8 cellular contexts compared by ENCODE assay signal in genomic region chr21:30044447-30045064, GRCh38.
DNase-seq lines count a peak whose midpoint lies in the region; ATAC-seq and TF ChIP-seq lines count a peak whose summit lies in the region.

No MANE protein-coding gene starts in this region.

- no peaks in the 10 kb centered on the region for H3K27me3 Mint-ChIP-seq in HFFc6 (ENCODE audit: insufficient read depth)
- no peaks in the 10 kb centered on the region for H3K27me3 Mint-ChIP-seq in activated B cell treated with CpG ODN at 0.5 μM for 24 hours

- CTCF ChIA-PET in activated B cell treated with CpG ODN at 0.5 μM for 24 hours (lab: Charles Lee) = interaction anchor here (1.1 to 3.0 kb wide), 4 partner anchors 13 to 1043 kb away, joined by 4 to 11 read pairs (median 5); no protein-coding TSS in a partner anchor

- H3K4me1 Mint-ChIP-seq in HFFc6 (ENCODE audit: low read depth) (no peaks in the 10 kb centered on the region), activated B cell treated with CpG ODN at 0.5 μM for 24 hours (no peaks in the 10 kb centered on the region)

- no peak overlapping the region for H3K4me3 ChIP-seq in kidney epithelial cell (ENCODE audit: low read depth, low read length)

- POLR2A ChIA-PET in activated B cell treated with CpG ODN at 0.5 μM for 24 hours (lab: Charles Lee) = no interaction called here

- ATAC-seq in activated B cell treated with CpG ODN at 0.5 μM for 24 hours (ENCODE audit: low read depth) (no peak), GM19397 (IDR thresholded peaks at IDR 0.05; ENCODE audit: unreplicated experiment) (no peak), GM21576 (IDR thresholded peaks at IDR 0.05; ENCODE audit: unreplicated experiment) (no peak), GM18858 (IDR thresholded peaks at IDR 0.05; ENCODE audit: unreplicated experiment) (no peak)

- H3K36me3 Mint-ChIP-seq in HFFc6 (ENCODE audit: low read depth) (no peaks in the 10 kb centered on the region; the same call in 1 of the 2 replicates), activated B cell treated with CpG ODN at 0.5 μM for 24 hours (ENCODE audit: low read depth) (no peaks in the 10 kb centered on the region)

- DNase-seq in COLO829 (ENCODE audit: low spot score) (peak; percentile 40), HFFc6 (no peak), activated B cell treated with CpG ODN at 0.5 μM for 24 hours (no peak), kidney epithelial cell (ENCODE audit: low read depth) (no peak), OCI-M2 (lab: John Stamatoyannopoulos, UW; ENCODE audit: unreplicated experiment) (no peak)

- no peaks in the 10 kb centered on the region for H3K27me3 ChIP-seq in kidney epithelial cell (ENCODE audit: control insufficient read depth, insufficient read depth, low read length)

- H3K9me3 Mint-ChIP-seq in HFFc6 (peaks cover 27% of the 10 kb centered on the region), activated B cell treated with CpG ODN at 0.5 μM for 24 hours (peaks cover 9% of the 10 kb centered on the region)

- no peak overlapping the region for H3K4me3 Mint-ChIP-seq in HFFc6
- no peak overlapping the region for H3K4me3 Mint-ChIP-seq in activated B cell treated with CpG ODN at 0.5 μM for 24 hours

- intact Hi-C loops in activated B cell treated with CpG ODN at 0.5 μM for 24 hours (cut with micrococcal nuclease) = loop anchor here (1.0 to 5.0 kb wide), 2 partner anchors 567 to 1042 kb away; no protein-coding TSS in a partner anchor

- H3K27ac Mint-ChIP-seq in HFFc6 = no peak overlapping the region
- H3K27ac Mint-ChIP-seq in activated B cell treated with CpG ODN at 0.5 μM for 24 hours = no peak overlapping the region

- TF ChIP-seq CTCF in HFFc6 (IDR thresholded peaks at IDR 0.05) = peak; percentile 89
- TF ChIP-seq CTCF in activated B cell treated with CpG ODN at 0.5 μM for 24 hours (IDR thresholded peaks at IDR 0.05) = peak; percentile 40
- peak; percentile 80 for TF ChIP-seq CTCF in kidney epithelial cell (IDR thresholded peaks at IDR 0.05; ENCODE audit: insufficient read depth, low read length, poor library complexity, severe bottlenecking)

- no peaks in the 10 kb centered on the region for H3K36me3 ChIP-seq in kidney epithelial cell (ENCODE audit: control insufficient read depth, insufficient read depth, low read length)
